In genomic region chr1:144076646-144077045, GRCh38 we compare ENCODE assay signal across 8 cellular contexts.
DNase-seq lines count a peak whose midpoint lies in the region; ATAC-seq and TF ChIP-seq lines count a peak whose summit lies in the region.
"Not testable (repeated sequence)": the region's sequence is repeated elsewhere in the genome, so short reads cannot be mapped to it uniquely, and the experiment has no call there.

No MANE protein-coding gene starts in this region.

- H3K27me3 Mint-ChIP-seq in osteocyte (ENCODE audit: unreplicated experiment): not testable (repeated sequence)

- H3K36me3 ChIP-seq in A673 (ENCODE audit: insufficient read depth, low read length, poor library complexity, severe bottlenecking); HEK293 (ENCODE audit: control insufficient read depth in 2 of 2, insufficient read depth in 1 of 2, low read length in 2 of 2); ascending aorta; esophagus muscularis mucosa; hepatocyte (replicated peaks; ENCODE audit: insufficient read depth, low read depth); thoracic aorta: not testable (repeated sequence)

- H3K27ac Mint-ChIP-seq in osteocyte (ENCODE audit: unreplicated experiment): not testable (repeated sequence)

- CTCF ChIA-PET in A673 (lab: Charles Lee); HEK293 (lab: Yijun Ruan, JAX): not testable (repeated sequence)

- not testable (repeated sequence) for H3K27me3 ChIP-seq in A673 (replicated peaks; ENCODE audit: insufficient read depth, low read depth, low read length, poor library complexity); ascending aorta; hepatocyte; thoracic aorta (replicated peaks; ENCODE audit: insufficient read depth)
- peaks cover 0 to 15% (median 0%) of the 10 kb centered on the region in 4 donors for H3K27me3 ChIP-seq in esophagus muscularis mucosa

- H3K4me3 ChIP-seq in A673 (ENCODE audit: low read depth, low read length, poor library complexity, severe bottlenecking) (peak overlapping the region; percentile 60), HEK293 (ENCODE audit: low read depth, low read length) (peak overlapping the region; percentile 9; the same call in 1 of the 2 replicates), ascending aorta (peak overlapping the region; percentile 59 to 75), esophagus muscularis mucosa (peak overlapping the region; percentile 44 to 61 (median 58)), thoracic aorta (peak overlapping the region; percentile 45)
- not testable (repeated sequence) for H3K4me3 ChIP-seq in hepatocyte

- WGBS in esophagus muscularis mucosa: no CpG with 5 or more reads among the region's 53 CpGs
- 13% methylated on average over 9 of the region's 53 CpGs for WGBS in hepatocyte (ENCODE audit: low lambda C conversion rate, missing lambda C conversion rate)

- H3K4me2 ChIP-seq in hepatocyte: peak overlapping the region; percentile 97

- not testable (repeated sequence) for H3K36me3 Mint-ChIP-seq in osteocyte (ENCODE audit: unreplicated experiment)

- not testable (repeated sequence) for H2AFZ ChIP-seq in hepatocyte

- H3K4me1 Mint-ChIP-seq in osteocyte (ENCODE audit: unreplicated experiment): not testable (repeated sequence)

- H4K20me1 ChIP-seq in hepatocyte (ENCODE audit: insufficient read depth, poor library complexity, severe bottlenecking): not testable (repeated sequence)

- H3K4me1 ChIP-seq in A673 (ENCODE audit: insufficient read depth, low read length, poor library complexity, severe bottlenecking); HEK293 (ENCODE audit: control insufficient read depth, insufficient read depth, low read length); ascending aorta; hepatocyte (ENCODE audit: insufficient read depth); thoracic aorta (ENCODE audit: control insufficient read depth in 1 of 2, low read depth in 2 of 2): not testable (repeated sequence)
- peaks cover 0 to 12% (median 4%) of the 10 kb centered on the region in 4 donors for H3K4me1 ChIP-seq in esophagus muscularis mucosa

- H3K4me3 Mint-ChIP-seq in osteocyte (ENCODE audit: unreplicated experiment): not testable (repeated sequence)

- ATAC-seq in thoracic aorta (ENCODE audit: insufficient number of reproducible peaks, low FRiP score, low read depth): not testable (repeated sequence)

- POLR2A ChIA-PET in A673 (lab: Charles Lee; ENCODE audit: low non-redundant PET); HEK293 (lab: Yijun Ruan, JAX): not testable (repeated sequence)

- TF ChIP-seq EP300 in esophagus muscularis mucosa (IDR thresholded peaks at IDR 0.05): not testable (repeated sequence)

- BruUV-seq in A673 (replicated peaks; lab: Mats Ljungman, UMichigan): not testable (repeated sequence)

- H3K9me2 ChIP-seq in hepatocyte (replicated peaks; ENCODE audit: insufficient read depth): not testable (repeated sequence)

- intact Hi-C loops in A673 (cut with micrococcal nuclease; ENCODE audit: unreplicated experiment); ascending aorta (cut with DNase I); esophagus muscularis mucosa (cut with DNase I): not testable (repeated sequence)

- TF ChIP-seq CTCF in A673 (conservative IDR thresholded peaks at IDR 0.05; ENCODE audit: low read depth, low read length); HEK293 (tag by site-specific recombination; IDR thresholded peaks at IDR 0.05); ascending aorta (IDR thresholded peaks at IDR 0.05); esophagus muscularis mucosa (IDR thresholded peaks at IDR 0.05); hepatocyte (IDR thresholded peaks at IDR 0.05; ENCODE audit: poor library complexity); osteocyte (IDR thresholded peaks at IDR 0.05); thoracic aorta (IDR thresholded peaks at IDR 0.05): not testable (repeated sequence)

- not testable (repeated sequence) for H3K9me3 ChIP-seq in A673 (ENCODE audit: low read depth, low read length, poor library complexity, severe bottlenecking); HEK293 (ENCODE audit: control insufficient read depth, insufficient read depth, low read depth, low read length); ascending aorta; esophagus muscularis mucosa; hepatocyte (ENCODE audit: low read depth); thoracic aorta

- H3K9me3 Mint-ChIP-seq in osteocyte (ENCODE audit: unreplicated experiment): not testable (repeated sequence)

- TF ChIP-seq POLR2A in esophagus muscularis mucosa (IDR thresholded peaks at IDR 0.05; ENCODE audit: low read depth): not testable (repeated sequence)

- not testable (repeated sequence) for H3K27ac ChIP-seq in A673 (ENCODE audit: low read depth, low read length, poor library complexity, severe bottlenecking); HEK293 (ENCODE audit: extremely low read depth, low read depth, low read length); ascending aorta; esophagus muscularis mucosa (replicated peaks in 1 of 4); hepatocyte; thoracic aorta

- peak; percentile 0 for DNase-seq in A673 (ENCODE audit: low spot score)
- DNase-seq in activated CD8-positive, alpha-beta memory T cell treated with anti-CD3 and anti-CD28 coated beads for 24 hours: peak; percentile 59
- DNase-seq in ascending aorta (ENCODE audit: low spot score in 2 of 2); esophagus muscularis mucosa (ENCODE audit: extremely low spot score); hepatocyte (ENCODE audit: low spot score); thoracic aorta (ENCODE audit: low spot score): not testable (repeated sequence)
- peak; percentile 80 for DNase-seq in osteocyte (ENCODE audit: extremely low spot score, unreplicated experiment)

- not testable (repeated sequence) for H3K79me2 ChIP-seq in hepatocyte
